39 cellular contexts compared by ENCODE assay signal in the genomic region with DNA sequence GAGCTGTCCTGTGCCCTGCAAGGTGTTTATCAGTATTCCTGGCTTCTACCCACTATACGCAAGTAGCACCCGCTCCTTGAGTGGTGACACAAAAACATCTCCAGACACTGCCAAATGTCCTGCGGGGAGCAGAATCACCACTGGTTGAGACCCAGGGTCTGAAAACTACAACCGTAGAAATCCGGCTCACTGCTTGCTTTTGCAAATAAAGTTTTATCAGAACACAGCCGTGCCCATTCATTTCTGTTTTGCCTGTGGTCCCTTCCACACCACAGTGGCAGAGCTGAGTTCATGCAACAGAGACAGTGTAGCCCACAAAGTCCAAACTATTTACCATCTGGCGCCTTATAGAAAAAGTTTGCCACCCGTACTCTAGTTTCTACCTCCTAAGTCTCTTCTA.
"Had no signal": no experiment of that assay in that cellular context is flagged by ENCODE, and none has a peak within 500 bp of the region (broad histone marks: within the 10 kb centered on the region; RNA-seq: fewer than 3 reads in every experiment).

No MANE protein-coding gene starts in this region.

- FAIRE-seq: astrocyte, bronchial epithelial cell had no signal

- H3K36me3 ChIP-seq: adrenal gland, ascending aorta, brain microvascular endothelial cell, breast epithelium, cardiac muscle cell had no signal

- H3K4me1 Mint-ChIP-seq: activated naive CD4-positive, alpha-beta T cell treated with anti-CD3 and anti-CD28 coated beads, Interleukin-2, amount 10 ng/mL, durations not matched to agents 7 days and 5 days; activated naive CD4-positive, alpha-beta T cell treated with anti-CD3 and anti-CD28 coated beads, Interleukin-2, amount 50 U/mL, for 24 hours; activated naive CD8-positive, alpha-beta T cell treated with anti-CD3 and anti-CD28 coated beads for 36 hours; activated naive CD8-positive, alpha-beta T cell treated with anti-CD3 and anti-CD28 coated beads, Interleukin-2, amount 10 ng/mL, durations not matched to agents 7 days and 5 days; activated naive CD8-positive, alpha-beta T cell treated with anti-CD3 and anti-CD28 coated beads, Interleukin-2, amount 50 U/mL, for 24 hours; activated T-helper 17 cell treated with anti-CD3 and anti-CD28 coated beads, Interleukin-2, amount 50 U/mL, for 72 hours had no signal

- H3K4me3 Mint-ChIP-seq: activated naive CD4-positive, alpha-beta T cell treated with anti-CD3 and anti-CD28 coated beads for 36 hours; activated naive CD4-positive, alpha-beta T cell treated with anti-CD3 and anti-CD28 coated beads, Interleukin-2, amount 10 ng/mL, durations not matched to agents 7 days and 5 days; activated naive CD4-positive, alpha-beta T cell treated with anti-CD3 and anti-CD28 coated beads, Interleukin-2, amount 50 U/mL, for 24 hours; activated naive CD8-positive, alpha-beta T cell; activated naive CD8-positive, alpha-beta T cell treated with anti-CD3 and anti-CD28 coated beads for 36 hours; activated naive CD8-positive, alpha-beta T cell treated with anti-CD3 and anti-CD28 coated beads, Interleukin-2, amount 10 ng/mL, durations not matched to agents 7 days and 5 days; activated naive CD8-positive, alpha-beta T cell treated with anti-CD3 and anti-CD28 coated beads, Interleukin-2, amount 50 U/mL, for 24 hours; activated T-cell treated with anti-CD3 and anti-CD28 coated beads, Interleukin-2, amount 50 U/mL, for 24 hours; activated T-cell treated with anti-CD3 and anti-CD28 coated beads, Interleukin-2, amount 50 U/mL, for 4 hours; activated T-cell treated with anti-CD3 and anti-CD28 coated beads, Interleukin-2, amount 50 U/mL, for 72 hours; activated T-helper 1 cell treated with anti-CD3 and anti-CD28 coated beads, Interleukin-12 subunit alpha, Interleukin-12 subunit beta, Interleukin-2, Interleukin-4 antibody, amounts not matched to agents 30 ng/mL and 10 ng/mL and 1 ng/mL, durations not matched to agents 14 hours and 24 hours and 36 hours; activated T-helper 17 cell treated with anti-CD3 and anti-CD28 coated beads, Interleukin-2, amount 50 U/mL, for 72 hours; brain; central memory CD8-positive, alpha-beta T cell had no signal

- H3K9me3 ChIP-seq: adrenal gland, ascending aorta, body of pancreas, breast epithelium had no signal

- H3K4me3 ChIP-seq: adrenal gland, ascending aorta, body of pancreas, breast epithelium, cardiac muscle cell had no signal

- H3K36me3 Mint-ChIP-seq: activated naive CD4-positive, alpha-beta T cell treated with anti-CD3 and anti-CD28 coated beads, Interleukin-2, amount 10 ng/mL, durations not matched to agents 7 days and 5 days; activated naive CD4-positive, alpha-beta T cell treated with anti-CD3 and anti-CD28 coated beads, Interleukin-2, amount 50 U/mL, for 24 hours; activated naive CD4-positive, alpha-beta T cell treated with anti-CD3 and anti-CD28 coated beads, Interleukin-2, amount 50 U/mL, for 72 hours; activated naive CD8-positive, alpha-beta T cell; activated naive CD8-positive, alpha-beta T cell treated with anti-CD3 and anti-CD28 coated beads for 36 hours; activated naive CD8-positive, alpha-beta T cell treated with anti-CD3 and anti-CD28 coated beads, Interleukin-2, amount 10 ng/mL, durations not matched to agents 7 days and 5 days; brain had no signal

- DNase-seq: activated effector memory CD4-positive, alpha-beta T cell treated with anti-CD3 and anti-CD28 coated beads, Interleukin-2, amount 50 U/mL, for 16 hours; activated effector memory CD4-positive, alpha-beta T cell treated with Interleukin-2 at 50 U/mL for 16 hours; activated gamma-delta T cell; activated gamma-delta T cell treated with Interleukin-2 at 50 U/mL for 16 hours; activated naive CD4-positive, alpha-beta T cell; activated naive CD4-positive, alpha-beta T cell treated with anti-CD3 and anti-CD28 coated beads for 36 hours; activated naive CD4-positive, alpha-beta T cell treated with anti-CD3 and anti-CD28 coated beads, Interleukin-2, amount 10 ng/mL, durations not matched to agents 7 days and 5 days; activated naive CD4-positive, alpha-beta T cell treated with anti-CD3 and anti-CD28 coated beads, Interleukin-2, amount 50 U/mL, for 16 hours; activated naive CD4-positive, alpha-beta T cell treated with Interleukin-2 at 50 U/mL for 16 hours; activated naive CD8-positive, alpha-beta T cell treated with anti-CD3 and anti-CD28 coated beads for 36 hours; activated naive CD8-positive, alpha-beta T cell treated with anti-CD3 and anti-CD28 coated beads, Interleukin-2, amount 10 ng/mL, durations not matched to agents 7 days and 5 days; activated naive CD8-positive, alpha-beta T cell treated with anti-CD3 and anti-CD28 coated beads, Interleukin-2, amount 50 U/mL, for 24 hours; activated T-cell treated with anti-CD3 and anti-CD28 coated beads, Interleukin-2, amount 50 U/mL, for 24 hours; activated T-cell treated with anti-CD3 and anti-CD28 coated beads, Interleukin-2, amount 50 U/mL, for 4 hours; activated T-cell treated with anti-CD3 and anti-CD28 coated beads, Interleukin-2, amount 50 U/mL, for 48 hours; activated T-cell treated with anti-CD3 and anti-CD28 coated beads, Interleukin-2, amount 50 U/mL, for 72 hours; adrenal gland; amniotic stem cell; amygdala; anterior cingulate cortex; aorta; body of pancreas; brain microvascular endothelial cell; caudate nucleus; central memory CD4-positive, alpha-beta T cell; cerebellar nuclear complex had no signal

- ATAC-seq: activated naive CD4-positive, alpha-beta T cell treated with anti-CD3 and anti-CD28 coated beads, Interleukin-2, amount 50 U/mL, for 72 hours; activated naive CD8-positive, alpha-beta T cell treated with anti-CD3 and anti-CD28 coated beads, Interleukin-2, amount 50 U/mL, for 24 hours; activated T-cell treated with anti-CD3 and anti-CD28 coated beads, Interleukin-2, amount 50 U/mL, for 4 hours; activated T-cell treated with anti-CD3 and anti-CD28 coated beads, Interleukin-2, amount 50 U/mL, for 72 hours; activated T-helper 17 cell treated with anti-CD3 and anti-CD28 coated beads, Interleukin-2, amount 50 U/mL, for 72 hours; body of pancreas had no signal

- H3K27me3 ChIP-seq: ascending aorta, body of pancreas, brain microvascular endothelial cell, cardiac muscle cell had no signal

- H3K27ac ChIP-seq: adrenal gland, ascending aorta, body of pancreas, brain microvascular endothelial cell, breast epithelium, cardiac muscle cell had no signal

- H3K27ac Mint-ChIP-seq: activated naive CD4-positive, alpha-beta T cell treated with anti-CD3 and anti-CD28 coated beads for 36 hours; activated naive CD4-positive, alpha-beta T cell treated with anti-CD3 and anti-CD28 coated beads, Interleukin-2, amount 10 ng/mL, durations not matched to agents 7 days and 5 days; activated naive CD4-positive, alpha-beta T cell treated with anti-CD3 and anti-CD28 coated beads, Interleukin-2, amount 50 U/mL, for 72 hours; activated naive CD8-positive, alpha-beta T cell; activated naive CD8-positive, alpha-beta T cell treated with anti-CD3 and anti-CD28 coated beads for 36 hours; activated naive CD8-positive, alpha-beta T cell treated with anti-CD3 and anti-CD28 coated beads, Interleukin-2, amount 10 ng/mL, durations not matched to agents 7 days and 5 days; activated naive CD8-positive, alpha-beta T cell treated with anti-CD3 and anti-CD28 coated beads, Interleukin-2, amount 50 U/mL, for 24 hours; activated T-cell treated with anti-CD3 and anti-CD28 coated beads, Interleukin-2, amount 50 U/mL, for 24 hours; activated T-cell treated with anti-CD3 and anti-CD28 coated beads, Interleukin-2, amount 50 U/mL, for 72 hours; activated T-helper 1 cell treated with anti-CD3 and anti-CD28 coated beads, Interleukin-12 subunit alpha, Interleukin-12 subunit beta, Interleukin-2, Interleukin-4 antibody, amounts not matched to agents 30 ng/mL and 10 ng/mL and 1 ng/mL, durations not matched to agents 14 hours and 24 hours and 36 hours; activated T-helper 17 cell treated with anti-CD3 and anti-CD28 coated beads, Interleukin-2, amount 50 U/mL, for 72 hours; activated T-helper 2 cell treated with anti-CD3 and anti-CD28 coated beads, Interferon-gamma antibody, Interleukin-2, Interleukin-4, amounts not matched to agents 10 μg/mL and 5 μg/mL and 100 μg/mL, durations not matched to agents 14 hours and 24 hours and 36 hours; brain had no signal

- H3K4me1 ChIP-seq: adrenal gland, ascending aorta, body of pancreas, breast epithelium had no signal

- H3K9me3 Mint-ChIP-seq: activated naive CD4-positive, alpha-beta T cell treated with anti-CD3 and anti-CD28 coated beads for 36 hours; activated naive CD4-positive, alpha-beta T cell treated with anti-CD3 and anti-CD28 coated beads, Interleukin-2, amount 10 ng/mL, durations not matched to agents 7 days and 5 days; activated naive CD4-positive, alpha-beta T cell treated with anti-CD3 and anti-CD28 coated beads, Interleukin-2, amount 50 U/mL, for 24 hours; activated naive CD4-positive, alpha-beta T cell treated with anti-CD3 and anti-CD28 coated beads, Interleukin-2, amount 50 U/mL, for 72 hours; activated naive CD8-positive, alpha-beta T cell treated with anti-CD3 and anti-CD28 coated beads for 36 hours; activated naive CD8-positive, alpha-beta T cell treated with anti-CD3 and anti-CD28 coated beads, Interleukin-2, amount 50 U/mL, for 24 hours; activated T-cell treated with anti-CD3 and anti-CD28 coated beads, Interleukin-2, amount 50 U/mL, for 24 hours; activated T-cell treated with anti-CD3 and anti-CD28 coated beads, Interleukin-2, amount 50 U/mL, for 72 hours; activated T-helper 1 cell treated with anti-CD3 and anti-CD28 coated beads, Interleukin-12 subunit alpha, Interleukin-12 subunit beta, Interleukin-2, Interleukin-4 antibody, amounts not matched to agents 30 ng/mL and 10 ng/mL and 1 ng/mL, durations not matched to agents 14 hours and 24 hours and 36 hours; activated T-helper 17 cell treated with anti-CD3 and anti-CD28 coated beads, Interleukin-2, amount 50 U/mL, for 72 hours; activated T-helper 2 cell treated with anti-CD3 and anti-CD28 coated beads, Interferon-gamma antibody, Interleukin-2, Interleukin-4, amounts not matched to agents 10 μg/mL and 5 μg/mL and 100 μg/mL, durations not matched to agents 14 hours and 24 hours and 36 hours; central memory CD8-positive, alpha-beta T cell had no signal
